10 cellular contexts compared by ENCODE assay signal in the genomic region with DNA sequence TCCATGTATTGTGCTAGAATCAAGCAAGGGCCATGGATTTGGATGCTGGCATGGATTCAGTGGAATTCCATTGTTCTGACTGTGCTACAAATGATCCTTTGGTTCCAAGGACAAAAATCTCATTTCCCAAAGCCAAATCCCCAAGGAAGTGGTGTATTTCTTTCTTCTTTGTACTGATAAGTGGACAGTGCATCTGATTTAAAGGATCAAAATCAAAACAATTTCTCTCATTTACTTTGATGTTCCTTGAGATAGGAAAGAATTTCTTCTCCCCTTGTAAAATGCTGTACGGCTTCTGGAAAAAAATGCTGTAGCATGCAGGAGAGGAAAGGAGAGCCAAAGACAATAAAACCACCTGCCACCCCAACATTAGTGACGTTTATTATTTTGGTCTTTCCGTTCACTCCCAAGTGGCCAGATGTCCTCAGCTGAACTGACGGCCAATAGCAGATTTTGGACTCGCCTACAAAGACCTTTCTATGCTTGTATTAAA.
A peak's percentile ranks its signal among the peaks of the same experiment; 100 is the strongest.
DNase-seq lines count a peak whose midpoint lies in the region; ATAC-seq lines count a peak whose summit lies in the region.
"Had no signal": no experiment of that assay in that cellular context is flagged by ENCODE, and none has a peak within 500 bp of the region (broad histone marks: within the 10 kb centered on the region; RNA-seq: fewer than 3 reads in every experiment).

No MANE protein-coding gene starts in this region.

- intact Hi-C loops in Right ventricle myocardium superior (cut with DNase I) = no loop called here

- no peaks in the 10 kb centered on the region for H3K27me3 ChIP-seq in skeletal muscle satellite cell (ENCODE audit: control insufficient read depth, insufficient read depth, low read length)
- H3K27me3 ChIP-seq: stomach had no signal

- H3K9ac ChIP-seq in skeletal muscle satellite cell (ENCODE audit: low read depth, low read length) = no peak overlapping the region

- peak overlapping the region; percentile 41 for H3K4me2 ChIP-seq in skeletal muscle satellite cell (ENCODE audit: low read length)

- peaks cover 31% of the 10 kb centered on the region for H3K4me1 ChIP-seq in skeletal muscle satellite cell (ENCODE audit: control insufficient read depth, insufficient read depth, low read length)

- H3K36me3 ChIP-seq in skeletal muscle satellite cell (ENCODE audit: insufficient read depth, low read length) = no peaks in the 10 kb centered on the region
- H3K36me3 ChIP-seq: stomach had no signal

- DNase-seq in HT1080 (ENCODE audit: low read depth) = peak; percentile 41
- DNase-seq in RPMI7951 (ENCODE audit: low read depth) = peak; percentile 76
- no peak for DNase-seq in Right ventricle myocardium superior
- DNase-seq: activated gamma-delta T cell, GF-D8, stomach had no signal

- peak; percentile 75 for ATAC-seq in Right ventricle myocardium superior (ENCODE audit: poor library complexity)
- no peak for ATAC-seq in GM21447 (IDR thresholded peaks at IDR 0.05; ENCODE audit: unreplicated experiment)
- ATAC-seq in HG03045 (IDR thresholded peaks at IDR 0.05; ENCODE audit: unreplicated experiment) = no peak
- ATAC-seq in HG03439 (IDR thresholded peaks at IDR 0.05; ENCODE audit: unreplicated experiment) = no peak

- no peaks in the 10 kb centered on the region for H3K9me3 ChIP-seq in skeletal muscle satellite cell (replicated peaks; ENCODE audit: low read length)
- H3K9me3 ChIP-seq: stomach had no signal

- H3K4me3 ChIP-seq in skeletal muscle satellite cell (ENCODE audit: low read length) = peak overlapping the region; percentile 6
- H3K4me3 ChIP-seq: stomach had no signal
